7 cellular contexts compared by ENCODE assay signal in genomic region chr22:36364255-36365019, GRCh38. TPM values are rescaled to one million over a fixed set of nuclear protein-coding genes. Genes with fewer than 3 reads are reported as not detected.
DNase-seq lines count a peak whose midpoint lies in the region; ATAC-seq, FAIRE-seq and TF ChIP-seq lines count a peak whose summit lies in the region.

No MANE protein-coding gene starts in this region.

- DNase-seq in keratinocyte (ENCODE audit: low read depth, low spot score) (no peak), OCI-M1 (lab: John Stamatoyannopoulos, UW) (no peak), GDM1 (lab: John Stamatoyannopoulos, UW) (no peak)
- no peak for DNase-seq in stimulated activated naive B cell treated with anti-CD40 and anti-IgM and Interleukin-4, amounts not matched to agents 10 μg/mL and 1 μg/mL and 100 μg/mL, for 72 hours
- DNase-seq in stimulated activated CD8-positive, alpha-beta memory T cell treated with anti-CD3 and anti-CD28 coated beads, Interleukin-4, amount 100 ng/mL, for 48 hours = no peak

- dilution Hi-C loops in keratinocyte (cut with MboI; ENCODE audit: extremely low pct_ligation_motif_present, low sequenced_read_pairs) = no loop called here

- H3K36me3 Mint-ChIP-seq in activated T-helper 17 cell treated with anti-CD3 and anti-CD28 coated beads, Interleukin-2, amount 50 U/mL, for 72 hours (ENCODE audit: low read depth) = peaks cover 98% of the 10 kb centered on the region
- peaks cover 38 to 55% of the 10 kb centered on the region in 2 donors for H3K36me3 Mint-ChIP-seq in stimulated activated naive B cell treated with anti-CD40 and anti-IgM and Interleukin-4, amounts not matched to agents 10 μg/mL and 1 μg/mL and 100 μg/mL, for 72 hours

- peak overlapping the region; percentile 34 for H3K4me2 ChIP-seq in keratinocyte (ENCODE audit: control insufficient read depth, extremely low read depth, insufficient read depth, low read depth, low read length)

- ATAC-seq in activated T-helper 17 cell treated with anti-CD3 and anti-CD28 coated beads, Interleukin-2, amount 50 U/mL, for 72 hours (replicated peaks) = peak; percentile 1
- ATAC-seq in stimulated activated naive B cell treated with anti-CD40 and anti-IgM and Interleukin-4, amounts not matched to agents 10 μg/mL and 1 μg/mL and 100 μg/mL, for 72 hours (replicated peaks) = no peak

- H3K79me2 ChIP-seq in keratinocyte (ENCODE audit: control insufficient read depth, insufficient read depth, low read length) = peaks cover 99% of the 10 kb centered on the region

- no peaks in the 10 kb centered on the region for H3K36me3 ChIP-seq in HUES48 (ENCODE audit: control insufficient read depth, insufficient read depth, low read length)
- peaks cover 31 to 52% of the 10 kb centered on the region in 2 experiments for H3K36me3 ChIP-seq in keratinocyte (ENCODE audit: control insufficient read depth in 2 of 2, extremely low read depth in 1 of 2, insufficient read depth in 2 of 2, low read length in 2 of 2)

- H3K9me1 ChIP-seq in keratinocyte (ENCODE audit: control insufficient read depth, extremely low read depth, insufficient read depth, low read length) = peaks cover 6% of the 10 kb centered on the region

- no peaks in the 10 kb centered on the region for H3K9me3 Mint-ChIP-seq in activated T-helper 17 cell treated with anti-CD3 and anti-CD28 coated beads, Interleukin-2, amount 50 U/mL, for 72 hours
- no peaks in the 10 kb centered on the region for H3K9me3 Mint-ChIP-seq in stimulated activated naive B cell treated with anti-CD40 and anti-IgM and Interleukin-4, amounts not matched to agents 10 μg/mL and 1 μg/mL and 100 μg/mL, for 72 hours

- TF ChIP-seq CTCF in keratinocyte (optimal IDR thresholded peaks at IDR 0.05 in 1 of 3, IDR thresholded peaks at IDR 0.05 in 1 of 3, conservative IDR thresholded peaks at IDR 0.05 in 1 of 3; ENCODE audit: extremely low read depth in 1 of 3, insufficient read depth in 2 of 3, low read length in 3 of 3) = no peak

- H3K4me3 ChIP-seq in HUES48 (ENCODE audit: low read depth, low read length) (no peak overlapping the region), keratinocyte (ENCODE audit: control insufficient read depth in 2 of 3, extremely low read depth in 1 of 3, insufficient read depth in 2 of 3, low read depth in 1 of 3, low read length in 3 of 3) (no peak overlapping the region)

- H4K20me1 ChIP-seq in keratinocyte (ENCODE audit: control insufficient read depth, extremely low read depth, insufficient read depth, low read length) = peaks cover 89% of the 10 kb centered on the region

- H3K27ac ChIP-seq in HUES48 (ENCODE audit: low read depth, low read length) (peak overlapping the region; percentile 53), keratinocyte (ENCODE audit: control insufficient read depth, insufficient read depth, low read length) (peak overlapping the region; percentile 49)

- H2AFZ ChIP-seq in keratinocyte (ENCODE audit: control insufficient read depth, low read length) = no peak overlapping the region

- H3K9ac ChIP-seq in HUES48 (ENCODE audit: low read depth, low read length) = no peak overlapping the region
- H3K9ac ChIP-seq in keratinocyte (ENCODE audit: control insufficient read depth, extremely low read depth, insufficient read depth, low read length) = peak overlapping the region; percentile 38

- peak overlapping the region; percentile 74 for H3K4me3 Mint-ChIP-seq in activated T-helper 17 cell treated with anti-CD3 and anti-CD28 coated beads, Interleukin-2, amount 50 U/mL, for 72 hours
- peak overlapping the region; percentile 37 to 74 for H3K4me3 Mint-ChIP-seq in stimulated activated naive B cell treated with anti-CD40 and anti-IgM and Interleukin-4, amounts not matched to agents 10 μg/mL and 1 μg/mL and 100 μg/mL, for 72 hours

- H3K4me1 ChIP-seq in HUES48 (ENCODE audit: control insufficient read depth, insufficient read depth, low read length) (peaks cover 76% of the 10 kb centered on the region), keratinocyte (ENCODE audit: control insufficient read depth, extremely low read depth, insufficient read depth, low read length) (peaks cover 96% of the 10 kb centered on the region)

- peaks cover 49% of the 10 kb centered on the region for H3K4me1 Mint-ChIP-seq in activated T-helper 17 cell treated with anti-CD3 and anti-CD28 coated beads, Interleukin-2, amount 50 U/mL, for 72 hours
- H3K4me1 Mint-ChIP-seq in stimulated activated naive B cell treated with anti-CD40 and anti-IgM and Interleukin-4, amounts not matched to agents 10 μg/mL and 1 μg/mL and 100 μg/mL, for 72 hours = peaks cover 83 to 98% of the 10 kb centered on the region in 2 donors

- H3K27me3 Mint-ChIP-seq in activated T-helper 17 cell treated with anti-CD3 and anti-CD28 coated beads, Interleukin-2, amount 50 U/mL, for 72 hours = no peaks in the 10 kb centered on the region
- H3K27me3 Mint-ChIP-seq in stimulated activated naive B cell treated with anti-CD40 and anti-IgM and Interleukin-4, amounts not matched to agents 10 μg/mL and 1 μg/mL and 100 μg/mL, for 72 hours = no peaks in the 10 kb centered on the region

- H3K9me3 ChIP-seq in HUES48 (ENCODE audit: control insufficient read depth, insufficient read depth, low read length) (no peaks in the 10 kb centered on the region), keratinocyte (ENCODE audit: control insufficient read depth, low read depth, low read length) (no peaks in the 10 kb centered on the region)

- H3K27me3 ChIP-seq in HUES48 (ENCODE audit: control insufficient read depth, insufficient read depth, low read length) (no peaks in the 10 kb centered on the region), keratinocyte (ENCODE audit: control insufficient read depth, extremely low read depth, insufficient read depth, low read length) (no peaks in the 10 kb centered on the region)

- peak overlapping the region; percentile 88 for H3K27ac Mint-ChIP-seq in activated T-helper 17 cell treated with anti-CD3 and anti-CD28 coated beads, Interleukin-2, amount 50 U/mL, for 72 hours
- peak overlapping the region; percentile 81 for H3K27ac Mint-ChIP-seq in stimulated activated naive B cell treated with anti-CD40 and anti-IgM and Interleukin-4, amounts not matched to agents 10 μg/mL and 1 μg/mL and 100 μg/mL, for 72 hours

- no peak for FAIRE-seq in keratinocyte (lab: Jason Lieb, UNC)

RNA-seq across cellular contexts. Expression of gene MYH9, which starts 23.3 kb away (rescaled TPM):
- 100 to 1,000 TPM; 782 to 800 TPM for total RNA-seq in activated T-helper 17 cell treated with anti-CD3 and anti-CD28 coated beads, Interleukin-2, amount 50 U/mL, for 72 hours
- 277 to 489 TPM (median 351 TPM) in 3 replicates for polyA plus RNA-seq in keratinocyte
- polyA plus RNA-seq in keratinocyte (2011; ENCODE audit: low read depth) = 526 TPM
- 357 and 388 TPM in 2 replicates for polyA plus RNA-seq in keratinocyte (2011; cell fraction: cytosol; rRNA removed)
- polyA plus RNA-seq in keratinocyte (2011; cell fraction: nucleus; rRNA removed) = 864 and 995 TPM in 2 replicates
- 168 and 903 TPM in 2 replicates for polyA plus RNA-seq in keratinocyte (2012; ENCODE audit: low replicate concordance)
- polyA minus RNA-seq in keratinocyte = 752 to 1,882 TPM (median 1,066 TPM) in 3 replicates
- 461 TPM for polyA minus RNA-seq in keratinocyte (2011; cell fraction: cytosol; rRNA and poly(A)+ RNA removed)
- polyA minus RNA-seq in keratinocyte (2011; cell fraction: nucleus; rRNA and poly(A)+ RNA removed) = 623 and 1,627 TPM in 2 replicates
